24 cellular contexts compared by ENCODE assay signal in genomic region chr1:74247881-74248528, GRCh38. TPM values are rescaled to one million over a fixed set of nuclear protein-coding genes. Genes with fewer than 3 reads are reported as not detected.
DNase-seq lines count a peak whose midpoint lies in the region; ATAC-seq, FAIRE-seq and TF ChIP-seq lines count a peak whose summit lies in the region.
"Had no signal": no experiment of that assay in that cellular context is flagged by ENCODE, and none has a peak within 500 bp of the region (broad histone marks: within the 10 kb centered on the region; RNA-seq: fewer than 3 reads in every experiment).

No MANE protein-coding gene starts in this region.

- 88 to 95% (median 91%) methylated on average over 16 to 22 of the region's 22 CpGs for WGBS in spleen, 5 donors
- 79% methylated on average over 10 of the region's 22 CpGs for WGBS in esophagus muscularis mucosa

- ATAC-seq in HG03135 (IDR thresholded peaks at IDR 0.05; ENCODE audit: unreplicated experiment) (no peak), GM18511 (IDR thresholded peaks at IDR 0.05; ENCODE audit: unreplicated experiment) (no peak)
- ATAC-seq: CD8-positive, alpha-beta T cell; GM23338 had no signal

- H3K27ac Mint-ChIP-seq in chondrocyte (ENCODE audit: unreplicated experiment), result no peak overlapping the region
- H3K27ac Mint-ChIP-seq: CD8-positive, alpha-beta T cell; GM23338; HFFc6 had no signal

- TF ChIP-seq EP300 in esophagus muscularis mucosa (IDR thresholded peaks at IDR 0.05), result no peak

- H3K4me3 ChIP-seq in kidney (ENCODE audit: low read length in 2 of 2), result no peak overlapping the region
- H3K4me3 ChIP-seq in spleen, result no peak overlapping the region
- H3K4me3 ChIP-seq in esophagus muscularis mucosa, result no peak overlapping the region
- H3K4me3 ChIP-seq: GM23338, HAP-1 had no signal

- no peaks in the 10 kb centered on the region for H3K27me3 Mint-ChIP-seq in chondrocyte (ENCODE audit: low read depth)

- no peak for FAIRE-seq in kidney (lab: Jason Lieb, UNC)
- FAIRE-seq: G401.6 had no signal

- no peaks in the 10 kb centered on the region for H3K36me3 ChIP-seq in kidney (ENCODE audit: control insufficient read depth in 1 of 2, insufficient read depth in 2 of 2, low read length in 2 of 2)
- H3K36me3 ChIP-seq in spleen, result no peaks in the 10 kb centered on the region
- H3K36me3 ChIP-seq in esophagus muscularis mucosa, result peaks cover 4 to 22% (median 7%) of the 10 kb centered on the region in 4 donors
- H3K36me3 ChIP-seq: HAP-1 had no signal

- intact Hi-C loops in cardiac septum (cut with DNase I) (no loop called here), kidney (cut with DNase I) (no loop called here), spleen (cut with DNase I; ENCODE audit: low total_unique reads) (no loop called here), esophagus muscularis mucosa (cut with DNase I) (no loop called here)

- no peak overlapping the region for H3K27ac ChIP-seq in kidney (ENCODE audit: low read depth in 2 of 2, low read length in 2 of 2)
- no peak overlapping the region for H3K27ac ChIP-seq in spleen
- no peak overlapping the region for H3K27ac ChIP-seq in esophagus muscularis mucosa (replicated peaks in 1 of 4)
- H3K27ac ChIP-seq: KMS-11 had no signal

- TF ChIP-seq CTCF in chondrocyte (IDR thresholded peaks at IDR 0.05) (no peak), kidney (IDR thresholded peaks at IDR 0.05; ENCODE audit: borderline replicate concordance, extremely low read depth, insufficient read depth) (no peak), spleen (IDR thresholded peaks at IDR 0.05 in 8 of 11, conservative IDR thresholded peaks at IDR 0.05 in 3 of 11) (no peak), esophagus muscularis mucosa (IDR thresholded peaks at IDR 0.05) (no peak)

- no peak overlapping the region for H3K4me3 Mint-ChIP-seq in chondrocyte (ENCODE audit: unreplicated experiment)
- H3K4me3 Mint-ChIP-seq: CD8-positive, alpha-beta T cell; GM23338; HFFc6 had no signal

- peaks cover 6% of the 10 kb centered on the region for H3K4me1 Mint-ChIP-seq in chondrocyte (ENCODE audit: low read depth)

- DNase-seq in chondrocyte (ENCODE audit: low spot score), result peak; percentile 73
- DNase-seq in cardiac septum (ENCODE audit: low spot score), result peak; percentile 61
- peak; percentile 65 for DNase-seq in kidney
- peak; percentile 50 for DNase-seq in spleen
- DNase-seq in esophagus muscularis mucosa (ENCODE audit: extremely low spot score), result no peak
- DNase-seq in activated naive CD4-positive, alpha-beta T cell treated with Interleukin-2 at 50 U/mL for 16 hours, result no peak
- DNase-seq: C1 segment of cervical spinal cord; Caco-2; CD8-positive, alpha-beta T cell; HFFc6; IMR-90; MM.1S; NCI-H2029; NCI-H2227 treated with DMSO at 0.1 percent for 48 hours; NCI-H526 treated with DMSO at 0.1 percent for 48 hours; RPMI8226; SIG-M5 had no signal

- H3K9me3 Mint-ChIP-seq in chondrocyte (ENCODE audit: low read depth), result peaks cover 3% of the 10 kb centered on the region
- H3K9me3 Mint-ChIP-seq: CD8-positive, alpha-beta T cell had no signal

- no peak overlapping the region for H3K9ac ChIP-seq in kidney (ENCODE audit: low read length in 2 of 2)
- H3K9ac ChIP-seq: KMS-11 had no signal

- TF ChIP-seq POLR2A in spleen (IDR thresholded peaks at IDR 0.05), result no peak
- no peak for TF ChIP-seq POLR2A in esophagus muscularis mucosa (IDR thresholded peaks at IDR 0.05; ENCODE audit: low read depth)

- H3K36me3 Mint-ChIP-seq in chondrocyte (ENCODE audit: low read depth), result no peaks in the 10 kb centered on the region
- H3K36me3 Mint-ChIP-seq: CD8-positive, alpha-beta T cell had no signal

- H3K9me3 ChIP-seq in kidney (ENCODE audit: control insufficient read depth in 1 of 2, low read length in 2 of 2) (no peaks in the 10 kb centered on the region), spleen (peaks cover 0 to 8% (median 2%) of the 10 kb centered on the region in 8 donors), esophagus muscularis mucosa (no peaks in the 10 kb centered on the region)
- H3K9me3 ChIP-seq: Caco-2, HAP-1 had no signal

- H3K27me3 ChIP-seq in spleen (replicated peaks in 1 of 7) (no peaks in the 10 kb centered on the region), esophagus muscularis mucosa (no peaks in the 10 kb centered on the region)

- H3K4me1 ChIP-seq in kidney (ENCODE audit: control insufficient read depth in 1 of 2, insufficient read depth in 1 of 2, low read depth in 1 of 2, low read length in 2 of 2) (no peaks in the 10 kb centered on the region), spleen (no peaks in the 10 kb centered on the region), esophagus muscularis mucosa (no peaks in the 10 kb centered on the region)
- H3K4me1 ChIP-seq: Caco-2, HAP-1 had no signal

RNA-seq across cellular contexts. Expression of gene TNNI3K, which starts 12.8 kb away (rescaled TPM):
- total RNA-seq in chondrocyte (0.67 to 1.0 TPM in 2 of 3 replicates, not detected in the other), cardiac septum (55.2 TPM), kidney (1.4 TPM), spleen (1 to 10 TPM in 6 of 7 donors, not detected in 1; 1.3 to 6.2 (median 2.8) TPM), esophagus muscularis mucosa (1 to 10 TPM in 3 of 4 donors, under 1 TPM in 1; 0.63 to 4.5 (median 3.6) TPM)
- polyA plus RNA-seq in kidney (ENCODE audit: insufficient read depth, low read depth, low replicate concordance) (2.2 TPM), spleen (1 to 10 TPM in 2 of 3 donors, under 1 TPM in 1; 0.41 to 2.8 (median 1.3) TPM)
- total RNA-seq: A673, Caco-2, GM23338, HFFc6 had no signal
- polyA plus RNA-seq: GM23338 had no signal

RNA-seq across cellular contexts. Expression of gene FPGT, which starts 50.0 kb away (rescaled TPM):
- total RNA-seq in chondrocyte (9.0 to 16.4 TPM (median 11.8 TPM) in 3 replicates), cardiac septum (14.9 TPM), kidney (23.0 TPM), spleen (10 to 100 TPM; 12.7 to 28.0 (median 19.0) TPM), esophagus muscularis mucosa (10 to 100 TPM in 1 of 4 donors, 1 to 10 TPM in 3; 6.9 to 13.7 (median 8.1) TPM)
- polyA plus RNA-seq in kidney (ENCODE audit: insufficient read depth, low read depth, low replicate concordance) (8.0 TPM), spleen (1 to 10 TPM; 3.6 to 6.6 (median 5.1) TPM)

RNA-seq across cellular contexts. Expression of gene LRRIQ3, which starts 50.0 kb away (rescaled TPM):
- total RNA-seq in chondrocyte, result 0.23 to 0.34 TPM in 2 of 3 replicates, not detected in the other
- total RNA-seq in cardiac septum, result 0.43 TPM
- total RNA-seq in kidney, result 1.6 TPM
- polyA plus RNA-seq in kidney (ENCODE audit: insufficient read depth, low read depth, low replicate concordance), result 2.4 TPM
- 1 to 10 TPM; 1.0 to 3.0 (median 1.7) TPM for total RNA-seq in spleen
- polyA plus RNA-seq in spleen, result 1 to 10 TPM in 2 of 3 donors, under 1 TPM in 1; 0.86 to 1.3 (median 1.2) TPM
- under 1 TPM in 2 of 4 donors, not detected in 2; 0.17 to 0.33 TPM for total RNA-seq in esophagus muscularis mucosa
- total RNA-seq: CD8-positive, alpha-beta T cell had no signal

Comparison
In these comparisons a context has a peak if more than half of its experiments do, and no peak if none do; other contexts are left out.
1. DNase-seq: peak in chondrocyte (single experiment), cardiac septum (single experiment), kidney (single experiment) and spleen (single experiment); none in esophagus muscularis mucosa (single experiment) and activated naive CD4-positive, alpha-beta T cell treated with Interleukin-2 at 50 U/mL for 16 hours (single experiment).